Comparison of ENCODE assay signal across 2 cellular contexts in genomic region chr6:32386040-32386439, GRCh38.
A peak's percentile ranks its signal among the peaks of the same experiment; 100 is the strongest.
TF ChIP-seq lines count a peak whose summit lies in the region.

No MANE protein-coding gene starts in this region.

TF ChIP-seq in HepG2, 621 proteins besides CTCF, POLR2A, EP300 and RAD21:
- no peak for TF ChIP-seq ZNF674 (CRISPR knock-in tag; IDR thresholded peaks at IDR 0.05; ENCODE audit: low read depth)
- TF ChIP-seq PCBP1 (IDR thresholded peaks at IDR 0.05; ENCODE audit: borderline replicate concordance, low read depth, low read length): 0 out of 2 replicates have a peak, but pooled peaks have one; percentile 33
- no peak for TF ChIP-seq BORCS8-MEF2B (CRISPR knock-in tag; IDR thresholded peaks at IDR 0.05)
- no peak for TF ChIP-seq ZNF746 (CRISPR knock-in tag; IDR thresholded peaks at IDR 0.05)
- TF ChIP-seq PPARG (CRISPR knock-in tag; conservative IDR thresholded peaks at IDR 0.05): no peak
- TF ChIP-seq HNRNPK (IDR thresholded peaks at IDR 0.05; ENCODE audit: low read depth, low read length, poor library complexity, severe bottlenecking): peak; percentile 91

TF ChIP-seq in K562, 482 proteins besides CTCF, POLR2A, EP300 and RAD21:
- no peak for TF ChIP-seq E2F8 (IDR thresholded peaks at IDR 0.05; ENCODE audit: low read depth, partially characterized antibody)
- peak; percentile 63 for TF ChIP-seq PCBP2 (IDR thresholded peaks at IDR 0.05; ENCODE audit: low read depth, low read length, poor library complexity, severe bottlenecking)
- peak in 1 of 2 experiments; percentile 1; a peak in 1 of 4 replicates for TF ChIP-seq KDM1A (IDR thresholded peaks at IDR 0.05)
- peak; percentile 50 for TF ChIP-seq PCBP1 (IDR thresholded peaks at IDR 0.05; ENCODE audit: low read depth, low read length, poor library complexity, severe bottlenecking)
- peak; percentile 84 for TF ChIP-seq HNRNPK (IDR thresholded peaks at IDR 0.05; ENCODE audit: low read depth, low read length, poor library complexity, severe bottlenecking)
- TF ChIP-seq KDM2B (CRISPR knock-in tag; IDR thresholded peaks at IDR 0.05): no peak
TF ChIP-seq in K562: peak in this region for 4.
